ENCODE assay signal across 19 cellular contexts in the genomic region with DNA sequence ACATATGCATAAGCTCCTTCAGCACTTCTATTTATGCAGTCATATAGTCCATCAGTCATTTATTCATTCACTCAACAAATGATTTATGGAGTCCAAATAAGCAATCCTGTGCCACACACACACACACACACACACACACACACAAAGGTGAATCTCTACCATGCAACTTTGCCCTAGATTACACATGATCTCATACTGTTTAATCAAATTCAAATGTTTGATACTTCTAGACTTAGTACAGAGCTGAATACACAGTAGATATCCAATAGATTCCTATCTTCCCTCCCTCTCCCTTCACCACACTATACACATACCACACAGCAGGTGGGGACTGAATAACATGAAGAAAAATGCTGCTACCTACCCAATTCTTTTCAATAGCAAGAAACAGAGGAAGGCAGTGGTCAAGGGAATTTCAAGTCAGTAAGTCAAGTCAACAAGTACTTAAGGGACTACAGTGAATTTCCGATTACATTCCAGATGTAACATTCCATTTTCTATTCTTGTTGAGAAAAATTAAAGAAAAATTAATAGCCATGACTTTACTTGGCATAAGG.
DNase-seq lines count a peak whose midpoint lies in the region; ATAC-seq, FAIRE-seq and TF ChIP-seq lines count a peak whose summit lies in the region.
"Had no signal": no experiment of that assay in that cellular context is flagged by ENCODE, and none has a peak within 500 bp of the region (broad histone marks: within the 10 kb centered on the region; RNA-seq: fewer than 3 reads in every experiment).

No MANE protein-coding gene starts in this region.

- no peak for TF ChIP-seq CTCF in liver (IDR thresholded peaks at IDR 0.05; ENCODE audit: low read depth, low read length, missing input control)
- no peak for TF ChIP-seq CTCF in HepG2 (CRISPR knock-in tag; IDR thresholded peaks at IDR 0.05)
- no peak for TF ChIP-seq CTCF in astrocyte of the spinal cord (IDR thresholded peaks at IDR 0.05; ENCODE audit: low read depth, low read length)
- TF ChIP-seq CTCF in right lobe of liver (IDR thresholded peaks at IDR 0.05), result no peak

- DNase-seq in HepG2 (ENCODE audit: low spot score) (no peak), astrocyte of the spinal cord (ENCODE audit: low read depth, low spot score) (peak; percentile 53), right lobe of liver (no peak), NCI-H1048 (lab: John Stamatoyannopoulos, UW) (no peak), anterior cingulate cortex (lab: John Stamatoyannopoulos, UW) (no peak)
- DNase-seq in activated effector memory CD4-positive, alpha-beta T cell treated with Interleukin-2 at 50 U/mL for 16 hours, result no peak
- DNase-seq: AML-193; Caco-2; CD4-positive, alpha-beta T cell; DMS153; DMS79; GDM1 had no signal

- in situ Hi-C loops in HepG2 (cut with HindIII; ENCODE audit: extremely low pct_ligation_motif_present, low pct_unique_long_range_greater_than_20kb), result no loop called here
- in situ Hi-C loops in astrocyte of the spinal cord (cut with HindIII; ENCODE audit: low sequenced_read_pairs), result no loop called here

- no peak overlapping the region for H2AFZ ChIP-seq in HepG2 (ENCODE audit: low read length)

- intact Hi-C loops in HepG2 (cut with micrococcal nuclease; ENCODE audit: unreplicated experiment), result no loop called here
- intact Hi-C loops in right lobe of liver (cut with DNase I), result no loop called here

- H4K20me1 ChIP-seq in HepG2 (ENCODE audit: insufficient read depth, low read length), result no peaks in the 10 kb centered on the region

- H3K27ac ChIP-seq in liver (ENCODE audit: low read depth in 1 of 2, low read length in 2 of 2) (no peak overlapping the region), HepG2 (ENCODE audit: extremely low read length, insufficient read depth, low read length) (no peak overlapping the region), right lobe of liver (no peak overlapping the region)
- H3K27ac ChIP-seq: 22Rv1, A549, C4-2B had no signal

- TF ChIP-seq RAD21 in liver (IDR thresholded peaks at IDR 0.05), result no peak
- no peak for TF ChIP-seq RAD21 in HepG2 (CRISPR knock-in tag; IDR thresholded peaks at IDR 0.05)

- no peaks in the 10 kb centered on the region for H3K79me2 ChIP-seq in HepG2 (ENCODE audit: insufficient read depth, low read length)

- POLR2A ChIA-PET in HepG2 (lab: Yijun Ruan, JAX), result no interaction called here

- no peak overlapping the region for H3K4me2 ChIP-seq in HepG2 (ENCODE audit: low read depth, low read length)
- H3K4me2 ChIP-seq: A549 had no signal

- ATAC-seq in HepG2, result no peak
- peak; percentile 42 to 83 (median 70) for ATAC-seq in right lobe of liver
- ATAC-seq: A549 had no signal

- BruUV-seq in HepG2 (replicated peaks; lab: Mats Ljungman, UMichigan), result no TSS peak

- CTCF ChIA-PET in HepG2 (lab: Yijun Ruan, JAX; ENCODE audit: low intra/inter-chr PET ratio, low total read pairs), result no interaction called here

- WGBS in liver, result 97% methylated on average over 1 of the region's 1 CpG
- WGBS in HepG2 (ENCODE audit: low lambda C conversion rate), result 97% methylated on average over 1 of the region's 1 CpG
- 85% methylated on average over 1 of the region's 1 CpG for WGBS in right lobe of liver (ENCODE audit: insufficient coverage, low coverage, low lambda C conversion rate, missing lambda C conversion rate)

- H3K27me3 ChIP-seq in liver (ENCODE audit: control insufficient read depth in 4 of 4, insufficient read depth in 4 of 4, low read length in 3 of 4), result no peaks in the 10 kb centered on the region
- H3K27me3 ChIP-seq in HepG2 (ENCODE audit: control insufficient read depth in 1 of 2, insufficient read depth in 2 of 2, low read length in 2 of 2), result no peaks in the 10 kb centered on the region
- H3K27me3 ChIP-seq in right lobe of liver, result no peaks in the 10 kb centered on the region

- H3K9me3 ChIP-seq in liver (ENCODE audit: control insufficient read depth in 4 of 4, low read length in 3 of 4) (no peaks in the 10 kb centered on the region), HepG2 (ENCODE audit: low read length) (no peaks in the 10 kb centered on the region), right lobe of liver (no peaks in the 10 kb centered on the region)
- H3K9me3 ChIP-seq: A549, Caco-2, HAP-1 had no signal

- no peak for TF ChIP-seq EP300 in HepG2 (IDR thresholded peaks at IDR 0.05; ENCODE audit: low read depth in 2 of 2, low read length in 2 of 2)
- no peak for TF ChIP-seq EP300 in HepG2 (CRISPR knock-in tag; IDR thresholded peaks at IDR 0.05; ENCODE audit: borderline replicate concordance)

- H3K36me3 ChIP-seq in liver (ENCODE audit: control insufficient read depth in 4 of 4, insufficient read depth in 3 of 4, low read depth in 1 of 4, low read length in 3 of 4) (peaks cover 12 to 34% (median 30%) of the 10 kb centered on the region in 4 donors), HepG2 (replicated peaks in 1 of 2; ENCODE audit: control insufficient read depth in 1 of 2, insufficient read depth in 2 of 2, low read length in 2 of 2) (peaks cover 12 to 45% of the 10 kb centered on the region in 2 experiments; a peak in 4 of 5 replicates), right lobe of liver (peaks cover 4 to 54% (median 13%) of the 10 kb centered on the region in 4 donors)

- H3K4me1 ChIP-seq in liver (ENCODE audit: control insufficient read depth in 4 of 4, insufficient read depth in 4 of 4, low read length in 3 of 4) (peaks cover 3 to 20% (median 7%) of the 10 kb centered on the region in 4 donors), HepG2 (ENCODE audit: insufficient read depth, low read length) (peaks cover 14% of the 10 kb centered on the region), right lobe of liver (peaks cover 0 to 15% (median 0%) of the 10 kb centered on the region in 4 donors)
- H3K4me1 ChIP-seq: A549, Caco-2, HAP-1 had no signal

- H3K4me3 ChIP-seq in liver (ENCODE audit: low read depth in 1 of 3, low read length in 3 of 3), result no peak overlapping the region
- no peak overlapping the region for H3K4me3 ChIP-seq in HepG2 (replicated peaks in 1 of 3; ENCODE audit: insufficient read depth in 1 of 3, low read depth in 2 of 3, low read length in 3 of 3)
- no peak overlapping the region for H3K4me3 ChIP-seq in astrocyte of the spinal cord (ENCODE audit: low read depth, low read length)
- H3K4me3 ChIP-seq in right lobe of liver, result no peak overlapping the region
- H3K4me3 ChIP-seq: A549, HAP-1 had no signal

- H3K9ac ChIP-seq in liver (ENCODE audit: low read depth in 1 of 2, low read length in 2 of 2) (no peak overlapping the region), HepG2 (ENCODE audit: insufficient read depth, low read depth, low read length) (no peak overlapping the region)

- FAIRE-seq in HepG2 (lab: Jason Lieb, UNC), result no peak
- FAIRE-seq: A549, GM12892, GM18507 had no signal

- no peak for TF ChIP-seq POLR2A in HepG2 (IDR thresholded peaks at IDR 0.05; ENCODE audit: insufficient read depth in 1 of 2, low read depth in 2 of 2, low read length in 2 of 2)
- no peak for TF ChIP-seq POLR2A in right lobe of liver (IDR thresholded peaks at IDR 0.05)

TF ChIP-seq in liver, 16 proteins besides CTCF, POLR2A, EP300 and RAD21 (continues in another document):
- peak; percentile 78 to 84 for TF ChIP-seq RXRA (IDR thresholded peaks at IDR 0.05)
- TF ChIP-seq JUND (IDR thresholded peaks at IDR 0.05), result peak; percentile 48 to 53
- no peak for TF ChIP-seq TAF1 (conservative IDR thresholded peaks at IDR 0.05)
- no peak for TF ChIP-seq NR2F2 (IDR thresholded peaks at IDR 0.05)
- peak; percentile 70 for TF ChIP-seq SP1 (IDR thresholded peaks at IDR 0.05)
- TF ChIP-seq HNF4G (IDR thresholded peaks at IDR 0.05), result no peak
- TF ChIP-seq, protein P1, sequence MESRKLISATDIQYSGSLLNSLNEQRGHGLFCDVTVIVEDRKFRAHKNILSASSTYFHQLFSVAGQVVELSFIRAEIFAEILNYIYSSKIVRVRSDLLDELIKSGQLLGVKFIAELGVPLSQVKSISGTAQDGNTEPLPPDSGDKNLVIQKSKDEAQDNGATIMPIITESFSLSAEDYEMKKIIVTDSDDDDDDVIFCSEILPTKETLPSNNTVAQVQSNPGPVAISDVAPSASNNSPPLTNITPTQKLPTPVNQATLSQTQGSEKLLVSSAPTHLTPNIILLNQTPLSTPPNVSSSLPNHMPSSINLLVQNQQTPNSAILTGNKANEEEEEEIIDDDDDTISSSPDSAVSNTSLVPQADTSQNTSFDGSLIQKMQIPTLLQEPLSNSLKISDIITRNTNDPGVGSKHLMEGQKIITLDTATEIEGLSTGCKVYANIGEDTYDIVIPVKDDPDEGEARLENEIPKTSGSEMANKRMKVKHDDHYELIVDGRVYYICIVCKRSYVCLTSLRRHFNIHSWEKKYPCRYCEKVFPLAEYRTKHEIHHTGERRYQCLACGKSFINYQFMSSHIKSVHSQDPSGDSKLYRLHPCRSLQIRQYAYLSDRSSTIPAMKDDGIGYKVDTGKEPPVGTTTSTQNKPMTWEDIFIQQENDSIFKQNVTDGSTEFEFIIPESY (IDR thresholded peaks at IDR 0.05), result peak; percentile 16
- TF ChIP-seq FOXA1 (IDR thresholded peaks at IDR 0.05), result no peak

TF ChIP-seq in HepG2, 621 proteins besides CTCF, POLR2A, EP300 and RAD21:
- no peak for TF ChIP-seq DNMT3B (CRISPR knock-in tag; conservative IDR thresholded peaks at IDR 0.05)
TF ChIP-seq in HepG2: peak in this region for 0.
